Comparison of ENCODE assay signal across 1 cellular context in the genomic region with DNA sequence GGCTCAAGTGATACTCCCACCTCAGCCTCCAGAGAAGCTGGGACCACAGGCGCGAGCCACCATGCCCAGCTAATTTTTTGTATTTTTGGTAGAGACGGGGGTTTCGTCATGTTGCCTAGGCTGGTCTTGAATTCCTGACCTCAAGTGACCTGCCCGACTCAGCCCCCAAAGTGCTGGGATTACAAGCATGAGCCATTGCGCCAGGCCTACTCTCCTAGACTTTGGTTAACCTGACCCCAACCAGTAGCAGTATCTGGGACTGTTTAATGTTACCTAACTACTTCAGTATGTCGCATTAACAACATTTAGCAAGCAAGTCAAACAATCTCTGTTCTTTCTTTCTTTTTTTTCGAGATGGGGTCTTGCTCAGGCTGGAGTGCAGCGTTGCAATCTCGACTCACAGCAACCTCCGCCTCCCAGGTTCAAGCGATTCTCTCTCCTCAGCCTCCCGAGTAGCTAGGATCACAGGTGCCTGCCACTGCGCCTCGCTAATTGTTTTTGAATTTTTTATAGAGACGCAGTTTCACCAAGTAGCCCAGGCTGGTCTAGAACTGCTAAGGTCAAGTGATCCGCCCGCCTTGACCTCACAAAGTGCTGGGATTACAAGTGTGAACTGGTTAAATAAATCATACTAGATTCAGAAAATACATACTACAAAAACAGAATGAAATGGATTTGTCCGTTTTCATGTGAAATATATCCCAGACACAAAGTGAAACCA.
TF ChIP-seq lines count a peak whose summit lies in the region.

No MANE protein-coding gene starts in this region.

TF ChIP-seq in HepG2, 621 proteins besides CTCF, POLR2A, EP300 and RAD21 (continues in another document):
- TF ChIP-seq MEIS1 (CRISPR knock-in tag; IDR thresholded peaks at IDR 0.05; ENCODE audit: borderline replicate concordance) = no peak
- no peak for TF ChIP-seq FOXP1 (IDR thresholded peaks at IDR 0.05)
- TF ChIP-seq FOXP1 (CRISPR knock-in tag; IDR thresholded peaks at IDR 0.05) = no peak
- TF ChIP-seq FOXJ3 (CRISPR knock-in tag; IDR thresholded peaks at IDR 0.05; ENCODE audit: borderline replicate concordance) = 0 out of 2 replicates have a peak, but pooled peaks have one; percentile 11
- no peak for TF ChIP-seq ZNF670 (CRISPR knock-in tag; IDR thresholded peaks at IDR 0.05; ENCODE audit: borderline replicate concordance)
- peak; percentile 52; the same call in 1 of the 2 replicates for TF ChIP-seq NR2F2 (IDR thresholded peaks at IDR 0.05; ENCODE audit: borderline replicate concordance, low read depth)
- no peak for TF ChIP-seq CHD2 (IDR thresholded peaks at IDR 0.05; ENCODE audit: low read depth, low read length)
- TF ChIP-seq, protein P1, sequence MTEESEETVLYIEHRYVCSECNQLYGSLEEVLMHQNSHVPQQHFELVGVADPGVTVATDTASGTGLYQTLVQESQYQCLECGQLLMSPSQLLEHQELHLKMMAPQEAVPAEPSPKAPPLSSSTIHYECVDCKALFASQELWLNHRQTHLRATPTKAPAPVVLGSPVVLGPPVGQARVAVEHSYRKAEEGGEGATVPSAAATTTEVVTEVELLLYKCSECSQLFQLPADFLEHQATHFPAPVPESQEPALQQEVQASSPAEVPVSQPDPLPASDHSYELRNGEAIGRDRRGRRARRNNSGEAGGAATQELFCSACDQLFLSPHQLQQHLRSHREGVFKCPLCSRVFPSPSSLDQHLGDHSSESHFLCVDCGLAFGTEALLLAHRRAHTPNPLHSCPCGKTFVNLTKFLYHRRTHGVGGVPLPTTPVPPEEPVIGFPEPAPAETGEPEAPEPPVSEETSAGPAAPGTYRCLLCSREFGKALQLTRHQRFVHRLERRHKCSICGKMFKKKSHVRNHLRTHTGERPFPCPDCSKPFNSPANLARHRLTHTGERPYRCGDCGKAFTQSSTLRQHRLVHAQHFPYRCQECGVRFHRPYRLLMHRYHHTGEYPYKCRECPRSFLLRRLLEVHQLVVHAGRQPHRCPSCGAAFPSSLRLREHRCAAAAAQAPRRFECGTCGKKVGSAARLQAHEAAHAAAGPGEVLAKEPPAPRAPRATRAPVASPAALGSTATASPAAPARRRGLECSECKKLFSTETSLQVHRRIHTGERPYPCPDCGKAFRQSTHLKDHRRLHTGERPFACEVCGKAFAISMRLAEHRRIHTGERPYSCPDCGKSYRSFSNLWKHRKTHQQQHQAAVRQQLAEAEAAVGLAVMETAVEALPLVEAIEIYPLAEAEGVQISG (CRISPR knock-in tag; IDR thresholded peaks at IDR 0.05) = no peak
- no peak for TF ChIP-seq ZFYVE20 (CRISPR knock-in tag; IDR thresholded peaks at IDR 0.05; ENCODE audit: borderline replicate concordance, low read depth)
- TF ChIP-seq, protein P2, sequence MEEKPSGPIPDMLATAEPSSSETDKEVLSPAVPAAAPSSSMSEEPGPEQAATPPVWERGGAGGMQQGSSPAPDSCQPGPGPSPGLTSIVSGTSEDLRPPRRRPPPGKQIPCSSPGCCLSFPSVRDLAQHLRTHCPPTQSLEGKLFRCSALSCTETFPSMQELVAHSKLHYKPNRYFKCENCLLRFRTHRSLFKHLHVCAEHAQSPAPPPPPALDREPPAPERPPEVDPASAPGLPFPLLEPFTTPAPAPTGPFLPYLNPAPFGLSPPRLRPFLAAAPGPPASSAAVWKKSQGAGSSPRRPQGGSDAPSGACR (CRISPR knock-in tag; IDR thresholded peaks at IDR 0.05) = no peak
- 0 out of 2 replicates have a peak, but pooled peaks have one; percentile 16 for TF ChIP-seq PHF8 (CRISPR knock-in tag; IDR thresholded peaks at IDR 0.05)
- TF ChIP-seq ZNF292 (CRISPR knock-in tag; IDR thresholded peaks at IDR 0.05; ENCODE audit: borderline replicate concordance, low read depth) = no peak
- TF ChIP-seq REPIN1 (CRISPR knock-in tag; IDR thresholded peaks at IDR 0.05; ENCODE audit: borderline replicate concordance, low read depth) = no peak
- TF ChIP-seq, protein P3, sequence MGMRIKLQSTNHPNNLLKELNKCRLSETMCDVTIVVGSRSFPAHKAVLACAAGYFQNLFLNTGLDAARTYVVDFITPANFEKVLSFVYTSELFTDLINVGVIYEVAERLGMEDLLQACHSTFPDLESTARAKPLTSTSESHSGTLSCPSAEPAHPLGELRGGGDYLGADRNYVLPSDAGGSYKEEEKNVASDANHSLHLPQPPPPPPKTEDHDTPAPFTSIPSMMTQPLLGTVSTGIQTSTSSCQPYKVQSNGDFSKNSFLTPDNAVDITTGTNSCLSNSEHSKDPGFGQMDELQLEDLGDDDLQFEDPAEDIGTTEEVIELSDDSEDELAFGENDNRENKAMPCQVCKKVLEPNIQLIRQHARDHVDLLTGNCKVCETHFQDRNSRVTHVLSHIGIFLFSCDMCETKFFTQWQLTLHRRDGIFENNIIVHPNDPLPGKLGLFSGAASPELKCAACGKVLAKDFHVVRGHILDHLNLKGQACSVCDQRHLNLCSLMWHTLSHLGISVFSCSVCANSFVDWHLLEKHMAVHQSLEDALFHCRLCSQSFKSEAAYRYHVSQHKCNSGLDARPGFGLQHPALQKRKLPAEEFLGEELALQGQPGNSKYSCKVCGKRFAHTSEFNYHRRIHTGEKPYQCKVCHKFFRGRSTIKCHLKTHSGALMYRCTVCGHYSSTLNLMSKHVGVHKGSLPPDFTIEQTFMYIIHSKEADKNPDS (CRISPR knock-in tag; IDR thresholded peaks at IDR 0.05) = no peak
- peak; percentile 43; the same call in 1 of the 2 replicates for TF ChIP-seq ZNF598 (CRISPR knock-in tag; IDR thresholded peaks at IDR 0.05; ENCODE audit: borderline replicate concordance)
- TF ChIP-seq, protein P4, sequence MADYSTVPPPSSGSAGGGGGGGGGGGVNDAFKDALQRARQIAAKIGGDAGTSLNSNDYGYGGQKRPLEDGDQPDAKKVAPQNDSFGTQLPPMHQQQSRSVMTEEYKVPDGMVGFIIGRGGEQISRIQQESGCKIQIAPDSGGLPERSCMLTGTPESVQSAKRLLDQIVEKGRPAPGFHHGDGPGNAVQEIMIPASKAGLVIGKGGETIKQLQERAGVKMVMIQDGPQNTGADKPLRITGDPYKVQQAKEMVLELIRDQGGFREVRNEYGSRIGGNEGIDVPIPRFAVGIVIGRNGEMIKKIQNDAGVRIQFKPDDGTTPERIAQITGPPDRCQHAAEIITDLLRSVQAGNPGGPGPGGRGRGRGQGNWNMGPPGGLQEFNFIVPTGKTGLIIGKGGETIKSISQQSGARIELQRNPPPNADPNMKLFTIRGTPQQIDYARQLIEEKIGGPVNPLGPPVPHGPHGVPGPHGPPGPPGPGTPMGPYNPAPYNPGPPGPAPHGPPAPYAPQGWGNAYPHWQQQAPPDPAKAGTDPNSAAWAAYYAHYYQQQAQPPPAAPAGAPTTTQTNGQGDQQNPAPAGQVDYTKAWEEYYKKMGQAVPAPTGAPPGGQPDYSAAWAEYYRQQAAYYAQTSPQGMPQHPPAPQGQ (CRISPR knock-in tag; IDR thresholded peaks at IDR 0.05; ENCODE audit: borderline replicate concordance) = no peak
- TF ChIP-seq SUZ12 (IDR thresholded peaks at IDR 0.05; ENCODE audit: low read depth, low read length) = no peak
- TF ChIP-seq KAT7 (CRISPR knock-in tag; IDR thresholded peaks at IDR 0.05; ENCODE audit: borderline replicate concordance) = no peak
- TF ChIP-seq, protein P5, sequence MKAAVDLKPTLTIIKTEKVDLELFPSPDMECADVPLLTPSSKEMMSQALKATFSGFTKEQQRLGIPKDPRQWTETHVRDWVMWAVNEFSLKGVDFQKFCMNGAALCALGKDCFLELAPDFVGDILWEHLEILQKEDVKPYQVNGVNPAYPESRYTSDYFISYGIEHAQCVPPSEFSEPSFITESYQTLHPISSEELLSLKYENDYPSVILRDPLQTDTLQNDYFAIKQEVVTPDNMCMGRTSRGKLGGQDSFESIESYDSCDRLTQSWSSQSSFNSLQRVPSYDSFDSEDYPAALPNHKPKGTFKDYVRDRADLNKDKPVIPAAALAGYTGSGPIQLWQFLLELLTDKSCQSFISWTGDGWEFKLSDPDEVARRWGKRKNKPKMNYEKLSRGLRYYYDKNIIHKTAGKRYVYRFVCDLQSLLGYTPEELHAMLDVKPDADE (CRISPR knock-in tag; IDR thresholded peaks at IDR 0.05) = no peak
- TF ChIP-seq RFXAP (CRISPR knock-in tag; IDR thresholded peaks at IDR 0.05; ENCODE audit: borderline replicate concordance) = no peak
- TF ChIP-seq ZNF660 (CRISPR knock-in tag; IDR thresholded peaks at IDR 0.05; ENCODE audit: borderline replicate concordance, low read depth) = no peak
- 0 out of 2 replicates have a peak, but pooled peaks have one; percentile 44 for TF ChIP-seq ZNF607 (CRISPR knock-in tag; IDR thresholded peaks at IDR 0.05; ENCODE audit: borderline replicate concordance)
- TF ChIP-seq, protein P6, sequence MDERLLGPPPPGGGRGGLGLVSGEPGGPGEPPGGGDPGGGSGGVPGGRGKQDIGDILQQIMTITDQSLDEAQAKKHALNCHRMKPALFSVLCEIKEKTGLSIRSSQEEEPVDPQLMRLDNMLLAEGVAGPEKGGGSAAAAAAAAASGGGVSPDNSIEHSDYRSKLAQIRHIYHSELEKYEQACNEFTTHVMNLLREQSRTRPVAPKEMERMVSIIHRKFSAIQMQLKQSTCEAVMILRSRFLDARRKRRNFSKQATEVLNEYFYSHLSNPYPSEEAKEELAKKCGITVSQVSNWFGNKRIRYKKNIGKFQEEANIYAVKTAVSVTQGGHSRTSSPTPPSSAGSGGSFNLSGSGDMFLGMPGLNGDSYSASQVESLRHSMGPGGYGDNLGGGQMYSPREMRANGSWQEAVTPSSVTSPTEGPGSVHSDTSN (CRISPR knock-in tag; IDR thresholded peaks at IDR 0.05) = no peak
- TF ChIP-seq, protein P7, sequence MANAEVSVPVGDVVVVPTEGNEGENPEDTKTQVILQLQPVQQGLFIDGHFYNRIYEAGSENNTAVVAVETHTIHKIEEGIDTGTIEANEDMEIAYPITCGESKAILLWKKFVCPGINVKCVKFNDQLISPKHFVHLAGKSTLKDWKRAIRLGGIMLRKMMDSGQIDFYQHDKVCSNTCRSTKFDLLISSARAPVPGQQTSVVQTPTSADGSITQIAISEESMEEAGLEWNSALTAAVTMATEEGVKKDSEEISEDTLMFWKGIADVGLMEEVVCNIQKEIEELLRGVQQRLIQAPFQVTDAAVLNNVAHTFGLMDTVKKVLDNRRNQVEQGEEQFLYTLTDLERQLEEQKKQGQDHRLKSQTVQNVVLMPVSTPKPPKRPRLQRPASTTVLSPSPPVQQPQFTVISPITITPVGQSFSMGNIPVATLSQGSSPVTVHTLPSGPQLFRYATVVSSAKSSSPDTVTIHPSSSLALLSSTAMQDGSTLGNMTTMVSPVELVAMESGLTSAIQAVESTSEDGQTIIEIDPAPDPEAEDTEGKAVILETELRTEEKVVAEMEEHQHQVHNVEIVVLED (CRISPR knock-in tag; IDR thresholded peaks at IDR 0.05; ENCODE audit: borderline replicate concordance) = no peak
- TF ChIP-seq ZNF549 (CRISPR knock-in tag; IDR thresholded peaks at IDR 0.05) = no peak
- peak; percentile 33 for TF ChIP-seq TBL1XR1 (IDR thresholded peaks at IDR 0.05; ENCODE audit: borderline replicate concordance, low read length, partially characterized antibody)
- TF ChIP-seq, protein P8, sequence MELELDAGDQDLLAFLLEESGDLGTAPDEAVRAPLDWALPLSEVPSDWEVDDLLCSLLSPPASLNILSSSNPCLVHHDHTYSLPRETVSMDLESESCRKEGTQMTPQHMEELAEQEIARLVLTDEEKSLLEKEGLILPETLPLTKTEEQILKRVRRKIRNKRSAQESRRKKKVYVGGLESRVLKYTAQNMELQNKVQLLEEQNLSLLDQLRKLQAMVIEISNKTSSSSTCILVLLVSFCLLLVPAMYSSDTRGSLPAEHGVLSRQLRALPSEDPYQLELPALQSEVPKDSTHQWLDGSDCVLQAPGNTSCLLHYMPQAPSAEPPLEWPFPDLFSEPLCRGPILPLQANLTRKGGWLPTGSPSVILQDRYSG (CRISPR knock-in tag; IDR thresholded peaks at IDR 0.05) = no peak
- TF ChIP-seq, protein P9, sequence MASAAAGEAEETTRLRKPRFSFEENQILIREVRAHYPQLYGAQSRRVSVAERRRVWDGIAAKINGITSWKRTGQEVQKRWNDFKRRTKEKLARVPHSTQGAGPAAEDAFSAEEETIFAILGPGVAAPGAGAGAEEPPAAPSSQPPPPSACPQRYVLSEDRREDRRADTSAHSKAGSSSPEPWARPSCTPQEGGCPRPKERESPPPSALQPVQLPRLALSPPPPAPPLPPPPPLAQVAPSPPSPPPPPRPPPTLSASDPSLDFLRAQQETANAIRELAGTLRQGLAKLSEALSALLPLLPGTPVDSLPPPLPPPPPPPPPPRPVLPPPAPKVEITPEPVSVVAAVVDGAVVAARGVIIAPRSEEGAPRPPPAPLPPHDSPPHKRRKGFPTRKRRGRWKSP (CRISPR knock-in tag; IDR thresholded peaks at IDR 0.05) = no peak
- TF ChIP-seq ZNF260 (CRISPR knock-in tag; IDR thresholded peaks at IDR 0.05; ENCODE audit: borderline replicate concordance, low read depth) = no peak
- no peak for TF ChIP-seq ZNF20 (CRISPR knock-in tag; IDR thresholded peaks at IDR 0.05)
- TF ChIP-seq ZNF777 (CRISPR knock-in tag; IDR thresholded peaks at IDR 0.05) = no peak
- TF ChIP-seq NFKBIZ (CRISPR knock-in tag; IDR thresholded peaks at IDR 0.05) = no peak
- no peak for TF ChIP-seq ZNF572 (CRISPR knock-in tag; IDR thresholded peaks at IDR 0.05)
- peak; percentile 21; the same call in 1 of the 2 replicates for TF ChIP-seq FOSL2 (CRISPR knock-in tag; IDR thresholded peaks at IDR 0.05)
- TF ChIP-seq ELF3 (CRISPR knock-in tag; IDR thresholded peaks at IDR 0.05) = no peak
- TF ChIP-seq, protein P10, sequence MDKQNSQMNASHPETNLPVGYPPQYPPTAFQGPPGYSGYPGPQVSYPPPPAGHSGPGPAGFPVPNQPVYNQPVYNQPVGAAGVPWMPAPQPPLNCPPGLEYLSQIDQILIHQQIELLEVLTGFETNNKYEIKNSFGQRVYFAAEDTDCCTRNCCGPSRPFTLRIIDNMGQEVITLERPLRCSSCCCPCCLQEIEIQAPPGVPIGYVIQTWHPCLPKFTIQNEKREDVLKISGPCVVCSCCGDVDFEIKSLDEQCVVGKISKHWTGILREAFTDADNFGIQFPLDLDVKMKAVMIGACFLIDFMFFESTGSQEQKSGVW (CRISPR knock-in tag; IDR thresholded peaks at IDR 0.05; ENCODE audit: borderline replicate concordance) = no peak
- TF ChIP-seq ZNF460 (CRISPR knock-in tag; IDR thresholded peaks at IDR 0.05; ENCODE audit: borderline replicate concordance) = no peak; the same call in 1 of the 2 replicates
- TF ChIP-seq ZFX (CRISPR knock-in tag; IDR thresholded peaks at IDR 0.05; ENCODE audit: low read depth) = peak; percentile 49; the same call in 1 of the 2 replicates
- TF ChIP-seq HMG20A (CRISPR knock-in tag; IDR thresholded peaks at IDR 0.05; ENCODE audit: borderline replicate concordance) = no peak
- no peak for TF ChIP-seq PAWR (CRISPR knock-in tag; IDR thresholded peaks at IDR 0.05; ENCODE audit: borderline replicate concordance)
- TF ChIP-seq ZNF432 (CRISPR knock-in tag; IDR thresholded peaks at IDR 0.05; ENCODE audit: borderline replicate concordance) = no peak
- no peak for TF ChIP-seq JARID2 (CRISPR knock-in tag; IDR thresholded peaks at IDR 0.05; ENCODE audit: insufficient replicate concordance)
